8 cellular contexts compared by ENCODE assay signal in genomic region chr17:38751803-38752118, GRCh38. TPM values are rescaled to one million over a fixed set of nuclear protein-coding genes. Genes with fewer than 3 reads are reported as not detected.
DNase-seq lines count a peak whose midpoint lies in the region; ATAC-seq and TF ChIP-seq lines count a peak whose summit lies in the region.

No MANE protein-coding gene starts in this region.

- H3K18ac ChIP-seq in IMR-90 (ENCODE audit: low read depth, low read length): no peak overlapping the region

- no peaks in the 10 kb centered on the region for H3K9me3 ChIP-seq in IMR-90 (ENCODE audit: control insufficient read depth, insufficient read depth, low read length)
- no peaks in the 10 kb centered on the region for H3K9me3 ChIP-seq in mucosa of rectum (ENCODE audit: control insufficient read depth in 2 of 2, low read length in 2 of 2)

- peak overlapping the region; percentile 36; the same call in 1 of the 2 replicates for H4K5ac ChIP-seq in IMR-90 (ENCODE audit: low read depth, low read length)

- H3K4ac ChIP-seq in IMR-90 (ENCODE audit: low read depth, low read length): peak overlapping the region; percentile 82

- H3K4me3 Mint-ChIP-seq in activated T-cell treated with anti-CD3 and anti-CD28 coated beads, Interleukin-2, amount 50 U/mL, for 24 hours: peak overlapping the region; percentile 93

- H3K9ac ChIP-seq in IMR-90 (ENCODE audit: low read depth, low read length) (peak overlapping the region; percentile 72), mucosa of rectum (ENCODE audit: low read depth in 1 of 2, low read length in 2 of 2) (peak overlapping the region; percentile 61 to 97)

- H3K36me3 ChIP-seq in IMR-90 (ENCODE audit: control insufficient read depth, insufficient read depth, low read length) (peaks cover 12% of the 10 kb centered on the region), mucosa of rectum (ENCODE audit: control insufficient read depth in 2 of 2, insufficient read depth in 2 of 2, low read length in 2 of 2) (peaks cover 13 to 16% of the 10 kb centered on the region in 2 donors)

- H4K20me1 ChIP-seq in IMR-90 (ENCODE audit: insufficient read depth, low read length): peaks cover 12% of the 10 kb centered on the region

- peak overlapping the region; percentile 49 for H3K14ac ChIP-seq in IMR-90 (replicated peaks; ENCODE audit: low read depth, low read length)

- WGBS in IMR-90 (ENCODE audit: extremely low coverage in 2 of 2, insufficient read length in 1 of 2), 2 experiments: 0% methylated on average over 4 of the region's 32 CpGs; no CpG with 5 or more reads in 1 of the 2 experiments

- dilution Hi-C loops in IMR-90 (cut with HindIII; ENCODE audit: low sequenced_read_pairs, unreplicated experiment): no loop called here

- H2AK5ac ChIP-seq in IMR-90 (ENCODE audit: low read depth, low read length): peak overlapping the region; percentile 73

- no peaks in the 10 kb centered on the region for H3K9me3 Mint-ChIP-seq in activated T-cell treated with anti-CD3 and anti-CD28 coated beads, Interleukin-2, amount 50 U/mL, for 24 hours

- no peaks in the 10 kb centered on the region for H3K9me1 ChIP-seq in IMR-90 (ENCODE audit: insufficient read depth, low read length)

- peak overlapping the region; percentile 55 for H2BK5ac ChIP-seq in IMR-90 (ENCODE audit: low read depth, low read length, poor library complexity, severe bottlenecking)

- peaks cover 8 to 44% of the 10 kb centered on the region in 2 experiments; a peak in 3 of 4 replicates for H3K79me1 ChIP-seq in IMR-90 (ENCODE audit: low read depth in 1 of 2, low read length in 2 of 2)

- H3K27ac Mint-ChIP-seq in activated T-cell treated with anti-CD3 and anti-CD28 coated beads, Interleukin-2, amount 50 U/mL, for 24 hours: peak overlapping the region; percentile 99

- no peak for TF ChIP-seq CTCF in 22Rv1 (IDR thresholded peaks at IDR 0.05)
- TF ChIP-seq CTCF in IMR-90 (conservative IDR thresholded peaks at IDR 0.05; ENCODE audit: low read depth, low read length): no peak

- POLR2A ChIA-PET in IMR-90 (lab: Charles Lee; ENCODE audit: unreplicated experiment): no interaction called here

- peaks cover 37% of the 10 kb centered on the region for H3K27me3 Mint-ChIP-seq in activated T-cell treated with anti-CD3 and anti-CD28 coated beads, Interleukin-2, amount 50 U/mL, for 24 hours

- no peaks in the 10 kb centered on the region for H3K27me3 ChIP-seq in IMR-90 (ENCODE audit: control insufficient read depth, insufficient read depth, low read length)
- H3K27me3 ChIP-seq in mucosa of rectum (ENCODE audit: control insufficient read depth in 2 of 2, insufficient read depth in 2 of 2, low read length in 2 of 2): no peaks in the 10 kb centered on the region

- peaks cover 1% of the 10 kb centered on the region; the same call in 1 of the 2 replicates for H3K4me1 ChIP-seq in IMR-90 (ENCODE audit: control insufficient read depth, insufficient read depth, low read length)
- H3K4me1 ChIP-seq in mucosa of rectum (ENCODE audit: control insufficient read depth in 2 of 2, insufficient read depth in 2 of 2, low read length in 2 of 2): peaks cover 43 to 47% of the 10 kb centered on the region in 2 donors

- peaks cover 48% of the 10 kb centered on the region for H3K36me3 Mint-ChIP-seq in activated T-cell treated with anti-CD3 and anti-CD28 coated beads, Interleukin-2, amount 50 U/mL, for 24 hours (ENCODE audit: low read depth)

- peak overlapping the region; percentile 2; the same call in 1 of the 2 replicates for H3K23ac ChIP-seq in IMR-90 (ENCODE audit: low read depth, low read length)

- no peak overlapping the region for H2BK20ac ChIP-seq in IMR-90 (ENCODE audit: low read depth, low read length)

- peak; percentile 41; the same call in 1 of the 2 replicates for TF ChIP-seq POLR2A in IMR-90 (IDR thresholded peaks at IDR 0.05; ENCODE audit: low read depth, low read length)
- no peak for TF ChIP-seq POLR2A in erythroblast (IDR thresholded peaks at IDR 0.05; ENCODE audit: low read length)

- peak overlapping the region; percentile 97 for H2AFZ ChIP-seq in IMR-90 (replicated peaks; ENCODE audit: low read length, poor library complexity)

- H3K4me1 Mint-ChIP-seq in activated T-cell treated with anti-CD3 and anti-CD28 coated beads, Interleukin-2, amount 50 U/mL, for 24 hours (ENCODE audit: low read depth): peaks cover 59% of the 10 kb centered on the region

- H2BK15ac ChIP-seq in IMR-90 (ENCODE audit: low read depth, low read length): no peak overlapping the region; the same call in 2 of the 3 replicates

- H4K8ac ChIP-seq in IMR-90 (ENCODE audit: low read depth in 2 of 2, low read length in 2 of 2): peak overlapping the region; percentile 45 to 74

- peak overlapping the region; percentile 90 for H2AK9ac ChIP-seq in IMR-90 (replicated peaks; ENCODE audit: low read depth, low read length, poor library complexity)

- peak overlapping the region; percentile 49 for H3K56ac ChIP-seq in IMR-90 (ENCODE audit: extremely low read depth, insufficient read depth, low read length)

- H4K91ac ChIP-seq in IMR-90 (ENCODE audit: insufficient read depth, low read depth, low read length): peak overlapping the region; percentile 68

- peak; percentile 23 for ATAC-seq in GM18907 (IDR thresholded peaks at IDR 0.05; ENCODE audit: unreplicated experiment)
- ATAC-seq in IMR-90 (ENCODE audit: low read depth): peak; percentile 27

- DNase-seq in IMR-90 (peak; percentile 84), OCI-M2 (lab: John Stamatoyannopoulos, UW; ENCODE audit: unreplicated experiment) (peak; percentile 53), erythroblast (lab: John Stamatoyannopoulos, UW) (peak; percentile 88 to 94)
- peak; percentile 95 for DNase-seq in activated T-cell treated with anti-CD3 and anti-CD28 coated beads, Interleukin-2, amount 50 U/mL, for 24 hours
- DNase-seq in stimulated activated CD8-positive, alpha-beta memory T cell treated with anti-CD3 and anti-CD28 coated beads, Interleukin-4, amount 100 ng/mL, for 24 hours (ENCODE audit: low read depth): peak; percentile 69

- in situ Hi-C loops in IMR-90 (cut with MboI; ENCODE audit: low sequenced_read_pairs): no loop called here

- intact Hi-C loops in IMR-90 (cut with micrococcal nuclease): loop anchor here (1.0 to 5.0 kb wide), 2 partner anchors 74 to 121 kb away; partner anchors contain the start of gene LASP1

- no peak overlapping the region for H2BK120ac ChIP-seq in IMR-90 (ENCODE audit: low read depth, low read length)

- peak overlapping the region; percentile 99 for H3K27ac ChIP-seq in 22Rv1
- peak overlapping the region; percentile 71 for H3K27ac ChIP-seq in IMR-90 (ENCODE audit: insufficient read depth, low read length)
- H3K27ac ChIP-seq in mucosa of rectum (ENCODE audit: low read depth in 2 of 2, low read length in 2 of 2): peak overlapping the region; percentile 81 to 89

- H3K4me3 ChIP-seq in IMR-90 (ENCODE audit: insufficient read depth, low read depth, low read length): peak overlapping the region; percentile 82
- H3K4me3 ChIP-seq in mucosa of rectum (ENCODE audit: low read length in 2 of 2): peak overlapping the region; percentile 99 to 100

- no peak for TF ChIP-seq RAD21 in IMR-90 (IDR thresholded peaks at IDR 0.05; ENCODE audit: low read length)

- peak overlapping the region; percentile 91 for H3K4me2 ChIP-seq in IMR-90 (ENCODE audit: low read depth, low read length)

- CTCF ChIA-PET in IMR-90 (lab: Yijun Ruan, JAX): interaction anchor here (0.6 to 1.1 kb wide), 3 partner anchors 11 to 55 kb away, joined by 3 read pairs; no protein-coding TSS in a partner anchor

- no TSS peak for BruUV-seq in IMR-90 (replicated peaks; lab: Mats Ljungman, UMichigan)

TF ChIP-seq in IMR-90, 13 proteins besides CTCF, POLR2A, EP300 and RAD21 (continues in another document):
- no peak for TF ChIP-seq NFE2L2 (IDR thresholded peaks at IDR 0.05; ENCODE audit: low read depth, low read length)
- TF ChIP-seq RFX5 (IDR thresholded peaks at IDR 0.05; ENCODE audit: low read depth, low read length): no peak
- no peak for TF ChIP-seq MAFK (IDR thresholded peaks at IDR 0.05; ENCODE audit: low read depth, low read length)
- peak; percentile 89 for TF ChIP-seq CEBPB (IDR thresholded peaks at IDR 0.05; ENCODE audit: low read depth, low read length)
- TF ChIP-seq FOS (IDR thresholded peaks at IDR 0.05; ENCODE audit: low read depth, low read length): peak; percentile 85
- TF ChIP-seq MXI1 (IDR thresholded peaks at IDR 0.05; ENCODE audit: borderline replicate concordance, low read depth, low read length): peak; percentile 12; the same call in 1 of the 2 replicates
- no peak for TF ChIP-seq BHLHE40 (IDR thresholded peaks at IDR 0.05; ENCODE audit: low read depth, low read length)
- TF ChIP-seq SMC3 (IDR thresholded peaks at IDR 0.05; ENCODE audit: low read depth, low read length): no peak
- TF ChIP-seq USF2 (IDR thresholded peaks at IDR 0.05; ENCODE audit: low read depth, low read length): no peak

RNA-seq across cellular contexts. Expression of gene PSMB3, which starts 0.8 kb away (rescaled TPM):
- 510 and 828 TPM in 2 replicates for total RNA-seq in IMR-90 (2012; rRNA removed)
- polyA plus RNA-seq in IMR-90 (2012; rRNA removed): 480 and 525 TPM in 2 replicates
- polyA plus RNA-seq in IMR-90 (2012; cell fraction: cytosol; rRNA removed): 600 and 763 TPM in 2 replicates
- polyA plus RNA-seq in IMR-90 (2012; cell fraction: nucleus; rRNA removed; ENCODE audit: low replicate concordance): 201 and 228 TPM in 2 replicates

RNA-seq across cellular contexts. Expression of gene PCGF2, which starts 3.6 kb away (rescaled TPM):
- 1.1 and 1.4 TPM in 2 replicates for total RNA-seq in IMR-90 (2012; rRNA removed)
- polyA plus RNA-seq in IMR-90 (2012; rRNA removed): 18.2 and 27.8 TPM in 2 replicates
- polyA plus RNA-seq in IMR-90 (2012; cell fraction: cytosol; rRNA removed): 17.3 and 39.2 TPM in 2 replicates
- polyA plus RNA-seq in IMR-90 (2012; cell fraction: nucleus; rRNA removed; ENCODE audit: low replicate concordance): 30.3 and 77.5 TPM in 2 replicates

RNA-seq across cellular contexts. Expression of gene CISD3, which starts 21.6 kb away (rescaled TPM):
- total RNA-seq in IMR-90 (2012; rRNA removed): 1.3 and 1.4 TPM in 2 replicates
- polyA plus RNA-seq in IMR-90 (2012; rRNA removed): 14.1 and 20.3 TPM in 2 replicates
- 5.4 and 10.6 TPM in 2 replicates for polyA plus RNA-seq in IMR-90 (2012; cell fraction: cytosol; rRNA removed)
- polyA plus RNA-seq in IMR-90 (2012; cell fraction: nucleus; rRNA removed; ENCODE audit: low replicate concordance): 2.6 and 4.6 TPM in 2 replicates

RNA-seq across cellular contexts. Expression of gene MLLT6, which starts 46.7 kb away (rescaled TPM):
- 7.2 and 7.5 TPM in 2 replicates for total RNA-seq in IMR-90 (2012; rRNA removed)
- 21.2 and 22.7 TPM in 2 replicates for polyA plus RNA-seq in IMR-90 (2012; rRNA removed)
- 6.7 and 12.1 TPM in 2 replicates for polyA plus RNA-seq in IMR-90 (2012; cell fraction: cytosol; rRNA removed)
- polyA plus RNA-seq in IMR-90 (2012; cell fraction: nucleus; rRNA removed; ENCODE audit: low replicate concordance): 94.6 and 103 TPM in 2 replicates

RNA-seq across cellular contexts. Expression of gene PIP4K2B, which starts 47.6 kb away (rescaled TPM):
- 40.0 and 40.8 TPM in 2 replicates for total RNA-seq in IMR-90 (2012; rRNA removed)
- 29.3 and 40.2 TPM in 2 replicates for polyA plus RNA-seq in IMR-90 (2012; rRNA removed)
- polyA plus RNA-seq in IMR-90 (2012; cell fraction: cytosol; rRNA removed): 16.4 and 26.3 TPM in 2 replicates
- 48.3 and 65.0 TPM in 2 replicates for polyA plus RNA-seq in IMR-90 (2012; cell fraction: nucleus; rRNA removed; ENCODE audit: low replicate concordance)

Comparison
In these comparisons a context has a peak if more than half of its experiments do, and no peak if none do; other contexts are left out.
1. Peak in every context shown above with its lines: DNase-seq, ATAC-seq, H3K4me3 ChIP-seq and H3K27ac ChIP-seq.